Comparison of ENCODE assay signal across 14 cellular contexts in genomic region chr11:35969089-35970046, GRCh38. TPM values are rescaled to one million over a fixed set of nuclear protein-coding genes. Genes with fewer than 3 reads are reported as not detected.
DNase-seq lines count a peak whose midpoint lies in the region; ATAC-seq and TF ChIP-seq lines count a peak whose summit lies in the region.
"Had no signal": no experiment of that assay in that cellular context is flagged by ENCODE, and none has a peak within 500 bp of the region (broad histone marks: within the 10 kb centered on the region; RNA-seq: fewer than 3 reads in every experiment).

No MANE protein-coding gene starts in this region.

- in situ Hi-C loops in GM13976 (cut with MboI; ENCODE audit: low sequenced_read_pairs, unreplicated experiment): no loop called here

- no peak for TF ChIP-seq CTCF in GM13976 (IDR thresholded peaks at IDR 0.05; ENCODE audit: borderline replicate concordance, control extremely low read depth, extremely low read depth, insufficient read depth, missing control alignments)

- no peak overlapping the region for H3K4me3 Mint-ChIP-seq in activated CD4-positive, alpha-beta T cell treated with anti-CD3 and anti-CD28 coated beads, Interleukin-2, amount 10 ng/mL, durations not matched to agents 24 days and 14 days
- H3K4me3 Mint-ChIP-seq: IgD-negative memory B cell, natural killer cell had no signal

- DNase-seq in GM13976 (ENCODE audit: low spot score) (peak; percentile 22), NCI-H1694 (lab: John Stamatoyannopoulos, UW) (peak; percentile 51), dermis blood vessel endothelial cell (peak; percentile 20), retina (peak; percentile 65), islet precursor cell (no peak)
- DNase-seq in activated CD4-positive, alpha-beta T cell treated with anti-CD3 and anti-CD28 coated beads, Interleukin-2, amount 10 ng/mL, durations not matched to agents 24 days and 14 days: no peak
- no peak for DNase-seq in stimulated activated CD4-positive, alpha-beta T cell treated with anti-CD3 and anti-CD28 coated beads, Interleukin-2, amount 100 ng/mL, for 48 hours
- DNase-seq: activated naive CD4-positive, alpha-beta T cell treated with Interleukin-2 at 50 U/mL for 16 hours; natural killer cell; NCI-H1417 treated with DMSO at 0.1 percent for 48 hours; sigmoid colon; SK-N-SH had no signal

- intact Hi-C loops in activated CD4-positive, alpha-beta T cell treated with anti-CD3 and anti-CD28 coated beads, Interleukin-2, amount 10 ng/mL, durations not matched to agents 24 days and 14 days (cut with micrococcal nuclease): no loop called here

- ATAC-seq in GM21515 (IDR thresholded peaks at IDR 0.05; ENCODE audit: unreplicated experiment): no peak
- ATAC-seq: natural killer cell had no signal

- no peaks in the 10 kb centered on the region for H3K9me3 Mint-ChIP-seq in activated CD4-positive, alpha-beta T cell treated with anti-CD3 and anti-CD28 coated beads, Interleukin-2, amount 10 ng/mL, durations not matched to agents 24 days and 14 days
- H3K9me3 Mint-ChIP-seq: natural killer cell had no signal

- H3K36me3 Mint-ChIP-seq in activated CD4-positive, alpha-beta T cell treated with anti-CD3 and anti-CD28 coated beads, Interleukin-2, amount 10 ng/mL, durations not matched to agents 24 days and 14 days (ENCODE audit: low read depth): no peaks in the 10 kb centered on the region
- H3K36me3 Mint-ChIP-seq: IgD-negative memory B cell, natural killer cell had no signal

- no peak overlapping the region for H3K27ac Mint-ChIP-seq in activated CD4-positive, alpha-beta T cell treated with anti-CD3 and anti-CD28 coated beads, Interleukin-2, amount 10 ng/mL, durations not matched to agents 24 days and 14 days
- H3K27ac Mint-ChIP-seq: IgD-negative memory B cell, natural killer cell had no signal

- peaks cover 4% of the 10 kb centered on the region for H3K27me3 Mint-ChIP-seq in activated CD4-positive, alpha-beta T cell treated with anti-CD3 and anti-CD28 coated beads, Interleukin-2, amount 10 ng/mL, durations not matched to agents 24 days and 14 days
- H3K27me3 Mint-ChIP-seq: IgD-negative memory B cell had no signal

- H3K4me1 Mint-ChIP-seq in activated CD4-positive, alpha-beta T cell treated with anti-CD3 and anti-CD28 coated beads, Interleukin-2, amount 10 ng/mL, durations not matched to agents 24 days and 14 days: peaks cover 4% of the 10 kb centered on the region
- H3K4me1 Mint-ChIP-seq: natural killer cell had no signal

RNA-seq across cellular contexts. Expression of gene LDLRAD3, which starts 25.5 kb away (rescaled TPM):
- total RNA-seq in dermis blood vessel endothelial cell: 9.7 and 13.4 TPM in 2 replicates
- total RNA-seq in activated CD4-positive, alpha-beta T cell treated with anti-CD3 and anti-CD28 coated beads, Interleukin-2, amount 10 ng/mL, durations not matched to agents 24 days and 14 days: 0.54 and 1.4 TPM in 2 replicates

Comparison
In these comparisons a context has a peak if more than half of its experiments do, and no peak if none do; other contexts are left out.
1. DNase-seq: peak in GM13976 (single experiment), NCI-H1694 (single experiment), dermis blood vessel endothelial cell (single experiment) and retina (single experiment); none in islet precursor cell (single experiment), activated CD4-positive, alpha-beta T cell treated with anti-CD3 and anti-CD28 coated beads, Interleukin-2, amount 10 ng/mL, durations not matched to agents 24 days and 14 days (single experiment) and stimulated activated CD4-positive, alpha-beta T cell treated with anti-CD3 and anti-CD28 coated beads, Interleukin-2, amount 100 ng/mL, for 48 hours (0 of 2).